2 cellular contexts compared by ENCODE assay signal in the genomic region with DNA sequence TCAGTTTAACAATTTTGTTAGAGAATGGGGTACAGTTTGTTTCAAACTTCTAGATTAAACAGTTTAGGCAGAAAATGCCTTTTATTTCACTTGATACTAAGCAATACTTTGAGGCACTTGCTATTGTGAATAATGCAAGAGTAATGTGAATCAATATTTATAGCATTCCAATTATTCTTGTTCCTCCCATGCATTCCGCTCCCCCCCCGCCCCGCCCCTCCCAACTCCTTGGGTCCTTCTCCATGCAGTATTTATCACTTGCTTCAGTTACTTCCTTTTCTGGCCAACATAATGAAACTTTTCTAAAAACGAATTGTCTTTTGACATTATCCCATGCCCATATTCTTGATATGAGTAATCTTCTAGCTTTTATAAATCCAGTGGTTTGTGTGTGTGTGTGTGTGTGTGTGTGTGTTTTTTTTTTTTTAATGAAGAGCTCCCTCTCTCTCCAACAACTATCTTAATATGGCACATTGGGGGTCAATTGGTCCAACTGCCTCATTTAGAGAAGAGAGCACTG.
TF ChIP-seq lines count a peak whose summit lies in the region.

No MANE protein-coding gene starts in this region.

TF ChIP-seq in A549, 52 proteins besides CTCF, POLR2A, EP300 and RAD21 (continued from another document):
- no peak for TF ChIP-seq ESRRA (IDR thresholded peaks at IDR 0.05; ENCODE audit: borderline replicate concordance, low read length)
- no peak for TF ChIP-seq RFX5 (IDR thresholded peaks at IDR 0.05)
- TF ChIP-seq CHD2 (IDR thresholded peaks at IDR 0.05; ENCODE audit: low read length, partially characterized antibody), result no peak
- TF ChIP-seq, protein P1, sequence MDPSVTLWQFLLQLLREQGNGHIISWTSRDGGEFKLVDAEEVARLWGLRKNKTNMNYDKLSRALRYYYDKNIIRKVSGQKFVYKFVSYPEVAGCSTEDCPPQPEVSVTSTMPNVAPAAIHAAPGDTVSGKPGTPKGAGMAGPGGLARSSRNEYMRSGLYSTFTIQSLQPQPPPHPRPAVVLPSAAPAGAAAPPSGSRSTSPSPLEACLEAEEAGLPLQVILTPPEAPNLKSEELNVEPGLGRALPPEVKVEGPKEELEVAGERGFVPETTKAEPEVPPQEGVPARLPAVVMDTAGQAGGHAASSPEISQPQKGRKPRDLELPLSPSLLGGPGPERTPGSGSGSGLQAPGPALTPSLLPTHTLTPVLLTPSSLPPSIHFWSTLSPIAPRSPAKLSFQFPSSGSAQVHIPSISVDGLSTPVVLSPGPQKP (IDR thresholded peaks at IDR 0.05; ENCODE audit: low read depth, low read length), result no peak

TF ChIP-seq in HepG2, 621 proteins besides CTCF, POLR2A, EP300 and RAD21:
- TF ChIP-seq, protein P2, sequence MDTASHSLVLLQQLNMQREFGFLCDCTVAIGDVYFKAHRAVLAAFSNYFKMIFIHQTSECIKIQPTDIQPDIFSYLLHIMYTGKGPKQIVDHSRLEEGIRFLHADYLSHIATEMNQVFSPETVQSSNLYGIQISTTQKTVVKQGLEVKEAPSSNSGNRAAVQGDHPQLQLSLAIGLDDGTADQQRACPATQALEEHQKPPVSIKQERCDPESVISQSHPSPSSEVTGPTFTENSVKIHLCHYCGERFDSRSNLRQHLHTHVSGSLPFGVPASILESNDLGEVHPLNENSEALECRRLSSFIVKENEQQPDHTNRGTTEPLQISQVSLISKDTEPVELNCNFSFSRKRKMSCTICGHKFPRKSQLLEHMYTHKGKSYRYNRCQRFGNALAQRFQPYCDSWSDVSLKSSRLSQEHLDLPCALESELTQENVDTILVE (CRISPR knock-in tag; IDR thresholded peaks at IDR 0.05), result no peak
- TF ChIP-seq, protein P3, sequence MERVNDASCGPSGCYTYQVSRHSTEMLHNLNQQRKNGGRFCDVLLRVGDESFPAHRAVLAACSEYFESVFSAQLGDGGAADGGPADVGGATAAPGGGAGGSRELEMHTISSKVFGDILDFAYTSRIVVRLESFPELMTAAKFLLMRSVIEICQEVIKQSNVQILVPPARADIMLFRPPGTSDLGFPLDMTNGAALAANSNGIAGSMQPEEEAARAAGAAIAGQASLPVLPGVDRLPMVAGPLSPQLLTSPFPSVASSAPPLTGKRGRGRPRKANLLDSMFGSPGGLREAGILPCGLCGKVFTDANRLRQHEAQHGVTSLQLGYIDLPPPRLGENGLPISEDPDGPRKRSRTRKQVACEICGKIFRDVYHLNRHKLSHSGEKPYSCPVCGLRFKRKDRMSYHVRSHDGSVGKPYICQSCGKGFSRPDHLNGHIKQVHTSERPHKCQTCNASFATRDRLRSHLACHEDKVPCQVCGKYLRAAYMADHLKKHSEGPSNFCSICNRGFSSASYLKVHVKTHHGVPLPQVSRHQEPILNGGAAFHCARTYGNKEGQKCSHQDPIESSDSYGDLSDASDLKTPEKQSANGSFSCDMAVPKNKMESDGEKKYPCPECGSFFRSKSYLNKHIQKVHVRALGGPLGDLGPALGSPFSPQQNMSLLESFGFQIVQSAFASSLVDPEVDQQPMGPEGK (CRISPR knock-in tag; IDR thresholded peaks at IDR 0.05), result no peak
- TF ChIP-seq, protein P4, sequence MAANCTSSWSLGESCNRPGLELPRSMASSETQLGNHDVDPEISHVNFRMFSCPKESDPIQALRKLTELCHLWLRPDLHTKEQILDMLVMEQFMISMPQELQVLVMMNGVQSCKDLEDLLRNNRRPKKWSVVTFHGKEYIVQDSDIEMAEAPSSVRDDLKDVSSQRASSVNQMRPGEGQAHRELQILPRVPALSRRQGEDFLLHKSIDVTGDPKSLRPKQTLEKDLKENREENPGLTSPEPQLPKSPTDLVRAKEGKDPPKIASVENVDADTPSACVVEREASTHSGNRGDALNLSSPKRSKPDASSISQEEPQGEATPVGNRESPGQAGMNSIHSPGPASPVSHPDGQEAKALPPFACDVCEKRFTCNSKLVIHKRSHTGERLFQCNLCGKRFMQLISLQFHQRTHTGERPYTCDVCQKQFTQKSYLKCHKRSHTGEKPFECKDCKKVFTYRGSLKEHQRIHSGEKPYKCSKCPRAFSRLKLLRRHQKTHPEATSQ (CRISPR knock-in tag; IDR thresholded peaks at IDR 0.05; ENCODE audit: borderline replicate concordance), result no peak
- TF ChIP-seq FIP1L1 (IDR thresholded peaks at IDR 0.05; ENCODE audit: borderline replicate concordance, insufficient read depth, low read depth, low read length), result no peak
- no peak for TF ChIP-seq KDM6A (CRISPR knock-in tag; IDR thresholded peaks at IDR 0.05; ENCODE audit: low read depth)
- no peak for TF ChIP-seq SOX5 (CRISPR knock-in tag; IDR thresholded peaks at IDR 0.05; ENCODE audit: borderline replicate concordance)
- no peak for TF ChIP-seq GATAD2A (CRISPR knock-in tag; IDR thresholded peaks at IDR 0.05)
- no peak for TF ChIP-seq HOXA9 (CRISPR knock-in tag; IDR thresholded peaks at IDR 0.05; ENCODE audit: borderline replicate concordance)
- TF ChIP-seq, protein P5, sequence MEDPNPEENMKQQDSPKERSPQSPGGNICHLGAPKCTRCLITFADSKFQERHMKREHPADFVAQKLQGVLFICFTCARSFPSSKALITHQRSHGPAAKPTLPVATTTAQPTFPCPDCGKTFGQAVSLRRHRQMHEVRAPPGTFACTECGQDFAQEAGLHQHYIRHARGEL (CRISPR knock-in tag; IDR thresholded peaks at IDR 0.05), result no peak
- TF ChIP-seq, protein P6, sequence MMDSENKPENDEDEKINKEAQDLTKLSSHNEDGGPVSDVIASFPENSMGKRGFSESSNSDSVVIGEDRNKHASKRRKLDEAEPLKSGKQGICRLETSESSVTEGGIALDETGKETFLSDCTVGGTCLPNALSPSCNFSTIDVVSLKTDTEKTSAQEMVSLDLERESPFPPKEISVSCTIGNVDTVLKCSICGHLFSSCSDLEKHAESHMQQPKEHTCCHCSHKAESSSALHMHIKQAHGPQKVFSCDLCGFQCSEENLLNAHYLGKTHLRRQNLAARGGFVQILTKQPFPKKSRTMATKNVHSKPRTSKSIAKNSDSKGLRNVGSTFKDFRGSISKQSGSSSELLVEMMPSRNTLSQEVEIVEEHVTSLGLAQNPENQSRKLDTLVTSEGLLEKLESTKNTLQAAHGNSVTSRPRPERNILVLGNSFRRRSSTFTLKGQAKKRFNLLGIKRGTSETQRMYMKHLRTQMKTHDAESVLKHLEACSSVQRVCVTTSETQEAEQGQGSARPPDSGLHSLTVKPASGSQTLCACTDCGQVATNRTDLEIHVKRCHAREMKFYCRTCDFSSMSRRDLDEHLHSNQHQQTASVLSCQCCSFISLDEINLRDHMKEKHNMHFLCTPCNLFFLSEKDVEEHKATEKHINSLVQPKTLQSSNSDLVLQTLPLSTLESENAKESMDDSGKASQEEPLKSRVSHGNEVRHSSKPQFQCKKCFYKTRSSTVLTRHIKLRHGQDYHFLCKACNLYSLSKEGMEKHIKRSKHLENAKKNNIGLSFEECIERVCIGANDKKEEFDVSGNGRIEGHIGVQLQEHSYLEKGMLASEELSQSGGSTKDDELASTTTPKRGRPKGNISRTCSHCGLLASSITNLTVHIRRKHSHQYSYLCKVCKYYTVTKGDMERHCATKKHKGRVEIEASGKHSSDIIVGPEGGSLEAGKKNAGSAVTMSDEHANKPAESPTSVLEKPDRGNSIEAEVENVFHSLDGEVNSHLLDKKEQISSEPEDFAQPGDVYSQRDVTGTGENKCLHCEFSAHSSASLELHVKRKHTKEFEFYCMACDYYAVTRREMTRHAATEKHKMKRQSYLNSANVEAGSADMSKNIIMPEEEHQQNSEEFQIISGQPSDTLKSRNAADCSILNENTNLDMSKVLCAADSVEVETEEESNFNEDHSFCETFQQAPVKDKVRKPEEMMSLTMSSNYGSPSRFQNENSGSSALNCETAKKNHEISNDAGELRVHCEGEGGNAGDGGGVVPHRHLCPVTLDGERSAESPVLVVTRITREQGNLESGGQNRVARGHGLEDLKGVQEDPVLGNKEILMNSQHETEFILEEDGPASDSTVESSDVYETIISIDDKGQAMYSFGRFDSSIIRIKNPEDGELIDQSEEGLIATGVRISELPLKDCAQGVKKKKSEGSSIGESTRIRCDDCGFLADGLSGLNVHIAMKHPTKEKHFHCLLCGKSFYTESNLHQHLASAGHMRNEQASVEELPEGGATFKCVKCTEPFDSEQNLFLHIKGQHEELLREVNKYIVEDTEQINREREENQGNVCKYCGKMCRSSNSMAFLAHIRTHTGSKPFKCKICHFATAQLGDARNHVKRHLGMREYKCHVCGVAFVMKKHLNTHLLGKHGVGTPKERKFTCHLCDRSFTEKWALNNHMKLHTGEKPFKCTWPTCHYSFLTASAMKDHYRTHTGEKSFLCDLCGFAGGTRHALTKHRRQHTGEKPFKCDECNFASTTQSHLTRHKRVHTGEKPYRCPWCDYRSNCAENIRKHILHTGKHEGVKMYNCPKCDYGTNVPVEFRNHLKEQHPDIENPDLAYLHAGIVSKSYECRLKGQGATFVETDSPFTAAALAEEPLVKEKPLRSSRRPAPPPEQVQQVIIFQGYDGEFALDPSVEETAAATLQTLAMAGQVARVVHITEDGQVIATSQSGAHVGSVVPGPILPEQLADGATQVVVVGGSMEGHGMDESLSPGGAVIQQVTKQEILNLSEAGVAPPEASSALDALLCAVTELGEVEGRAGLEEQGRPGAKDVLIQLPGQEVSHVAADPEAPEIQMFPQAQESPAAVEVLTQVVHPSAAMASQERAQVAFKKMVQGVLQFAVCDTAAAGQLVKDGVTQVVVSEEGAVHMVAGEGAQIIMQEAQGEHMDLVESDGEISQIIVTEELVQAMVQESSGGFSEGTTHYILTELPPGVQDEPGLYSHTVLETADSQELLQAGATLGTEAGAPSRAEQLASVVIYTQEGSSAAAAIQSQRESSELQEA (CRISPR knock-in tag; IDR thresholded peaks at IDR 0.05; ENCODE audit: not compliant biosample characterization), result no peak
